In the genomic region with DNA sequence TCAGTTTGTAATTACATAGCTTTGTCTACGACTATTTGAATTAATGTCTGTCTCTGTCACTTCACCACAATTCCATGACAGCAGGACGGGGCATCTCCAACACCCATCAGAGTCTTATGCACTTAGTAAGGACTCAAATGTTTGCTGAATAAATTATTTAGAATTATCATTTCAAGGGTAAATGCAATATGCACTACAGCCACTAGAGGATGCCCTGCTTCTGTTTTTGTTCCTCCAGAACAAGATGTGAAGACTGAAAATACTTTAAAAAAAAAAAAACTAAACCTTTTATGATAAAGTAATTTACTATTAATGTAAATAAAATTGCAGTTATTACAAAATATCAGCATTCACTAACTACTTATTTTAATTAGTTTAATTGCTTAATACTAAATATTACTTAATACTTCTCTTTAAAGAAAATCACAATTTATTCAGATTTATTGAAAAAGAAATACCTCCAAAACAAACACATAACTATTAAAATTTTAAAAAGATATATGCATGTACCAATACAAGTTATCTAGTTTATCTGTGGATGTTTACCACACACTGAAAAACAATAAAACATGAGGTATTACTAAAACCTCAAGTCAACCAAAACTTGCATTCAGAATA, we compare ENCODE assay signal across 9 cellular contexts. TPM values are rescaled to one million over a fixed set of nuclear protein-coding genes. Genes with fewer than 3 reads are reported as not detected.
DNase-seq lines count a peak whose midpoint lies in the region; ATAC-seq and TF ChIP-seq lines count a peak whose summit lies in the region.
"Had no signal": no experiment of that assay in that cellular context is flagged by ENCODE, and none has a peak within 500 bp of the region (broad histone marks: within the 10 kb centered on the region; RNA-seq: fewer than 3 reads in every experiment).

No MANE protein-coding gene starts in this region.

- H2AFZ ChIP-seq in KMS-11 (ENCODE audit: low read depth) (no peak overlapping the region), mesenchymal stem cell (ENCODE audit: low read depth, low read length) (no peak overlapping the region)

- H3K4me2 ChIP-seq in KMS-11 = 0 out of 2 replicates have a peak overlapping the region, but pooled peaks have one; percentile 4
- no peak overlapping the region for H3K4me2 ChIP-seq in mesenchymal stem cell (ENCODE audit: low read length, poor library complexity, severe bottlenecking)

- peaks cover 63% of the 10 kb centered on the region for H3K79me2 ChIP-seq in KMS-11 (ENCODE audit: insufficient read depth, low read depth)

- no peak overlapping the region for H3K4me3 ChIP-seq in KMS-11 (IDR thresholded peaks at IDR 0.05; ENCODE audit: insufficient read depth, low read depth, low read length)
- H3K4me3 ChIP-seq in mesenchymal stem cell (ENCODE audit: insufficient read depth in 1 of 2, low read depth in 1 of 2, low read length in 2 of 2) = no peak overlapping the region
- H3K4me3 ChIP-seq in upper lobe of right lung = no peak overlapping the region

- no peak overlapping the region for H4K8ac ChIP-seq in mesenchymal stem cell (ENCODE audit: low read length)

- 0% methylated on average over 1 of the region's 2 CpGs for WGBS in mesenchymal stem cell

- TF ChIP-seq CTCF in KMS-11 (conservative IDR thresholded peaks at IDR 0.05; ENCODE audit: low read depth, low read length) = peak; percentile 98
- TF ChIP-seq CTCF in upper lobe of right lung (IDR thresholded peaks at IDR 0.05) = peak; percentile 99

- no peak overlapping the region for H4K91ac ChIP-seq in mesenchymal stem cell (ENCODE audit: low read length)

- H3K4me1 Mint-ChIP-seq in central memory CD8-positive, alpha-beta T cell = peaks cover 25% of the 10 kb centered on the region

- H3K36me3 Mint-ChIP-seq in central memory CD8-positive, alpha-beta T cell (ENCODE audit: insufficient read depth) = peaks cover 16% of the 10 kb centered on the region

- H4K20me1 ChIP-seq in KMS-11 (ENCODE audit: insufficient read depth) = peaks cover 11% of the 10 kb centered on the region

- intact Hi-C loops in upper lobe of right lung (cut with DNase I) = loop anchor here (10.0 kb wide), 1 partner anchor 61 kb away; no protein-coding TSS in a partner anchor

- no peak overlapping the region for H3K23ac ChIP-seq in mesenchymal stem cell (ENCODE audit: low read length in 2 of 2)

- no peak overlapping the region for H3K4ac ChIP-seq in mesenchymal stem cell (ENCODE audit: low read depth in 1 of 2, low read length in 2 of 2)

- no peak overlapping the region for H2BK12ac ChIP-seq in mesenchymal stem cell (ENCODE audit: low read length in 2 of 2)

- no peaks in the 10 kb centered on the region for H3K27me3 ChIP-seq in KMS-11 (ENCODE audit: insufficient read depth, low read depth)
- H3K27me3 ChIP-seq in mesenchymal stem cell (ENCODE audit: control insufficient read depth in 1 of 2, insufficient read depth in 1 of 2, low read length in 2 of 2) = no peaks in the 10 kb centered on the region
- H3K27me3 ChIP-seq in upper lobe of right lung = no peaks in the 10 kb centered on the region

- H2BK15ac ChIP-seq in mesenchymal stem cell (ENCODE audit: low read depth, poor library complexity, severe bottlenecking) = no peak overlapping the region

- ATAC-seq in central memory CD8-positive, alpha-beta T cell (replicated peaks; ENCODE audit: extremely low read depth, poor library complexity, severe bottlenecking) = no peak
- ATAC-seq in upper lobe of right lung (no peak), GM18867 (IDR thresholded peaks at IDR 0.05; ENCODE audit: unreplicated experiment) (no peak)

- no peak overlapping the region for H3K14ac ChIP-seq in mesenchymal stem cell (ENCODE audit: low read length in 2 of 2)

- peaks cover 5% of the 10 kb centered on the region for H3K79me1 ChIP-seq in mesenchymal stem cell (replicated peaks; ENCODE audit: low read length, poor library complexity, severe bottlenecking)

- H3K27me3 Mint-ChIP-seq in central memory CD8-positive, alpha-beta T cell = no peaks in the 10 kb centered on the region
- H3K27me3 Mint-ChIP-seq: activated naive CD8-positive, alpha-beta T cell treated with anti-CD3 and anti-CD28 coated beads, Interleukin-2, amount 10 ng/mL, durations not matched to agents 7 days and 5 days had no signal

- H3K4me3 Mint-ChIP-seq in central memory CD8-positive, alpha-beta T cell = no peak overlapping the region
- H3K4me3 Mint-ChIP-seq: activated naive CD8-positive, alpha-beta T cell treated with anti-CD3 and anti-CD28 coated beads, Interleukin-2, amount 10 ng/mL, durations not matched to agents 7 days and 5 days had no signal

- H3K9me3 Mint-ChIP-seq in central memory CD8-positive, alpha-beta T cell = no peaks in the 10 kb centered on the region
- H3K9me3 Mint-ChIP-seq: activated naive CD8-positive, alpha-beta T cell treated with anti-CD3 and anti-CD28 coated beads, Interleukin-2, amount 10 ng/mL, durations not matched to agents 7 days and 5 days had no signal

- H3K4me1 ChIP-seq in KMS-11 (ENCODE audit: low read depth, poor library complexity, severe bottlenecking) (peaks cover 28% of the 10 kb centered on the region), mesenchymal stem cell (ENCODE audit: control insufficient read depth, insufficient read depth, low read depth, low read length) (no peaks in the 10 kb centered on the region), upper lobe of right lung (peaks cover 10% of the 10 kb centered on the region)

- H2BK120ac ChIP-seq in mesenchymal stem cell (ENCODE audit: low read depth, low read length) = no peak overlapping the region

- no peaks in the 10 kb centered on the region for H3K9me3 ChIP-seq in mesenchymal stem cell (ENCODE audit: control insufficient read depth, low read length)
- H3K9me3 ChIP-seq in upper lobe of right lung = no peaks in the 10 kb centered on the region

- H3K27ac Mint-ChIP-seq in central memory CD8-positive, alpha-beta T cell (ENCODE audit: low read depth) = peak overlapping the region; percentile 65
- H3K27ac Mint-ChIP-seq: activated naive CD8-positive, alpha-beta T cell treated with anti-CD3 and anti-CD28 coated beads, Interleukin-2, amount 10 ng/mL, durations not matched to agents 7 days and 5 days had no signal

- no peak overlapping the region for H3K27ac ChIP-seq in KMS-11
- no peak overlapping the region for H3K27ac ChIP-seq in mesenchymal stem cell (ENCODE audit: low read length, poor library complexity, severe bottlenecking)
- no peak overlapping the region for H3K27ac ChIP-seq in upper lobe of right lung

- H2BK5ac ChIP-seq in mesenchymal stem cell (ENCODE audit: low read depth, low read length, poor library complexity, severe bottlenecking) = no peak overlapping the region

- H3K36me3 ChIP-seq in KMS-11 (ENCODE audit: insufficient read depth) (no peaks in the 10 kb centered on the region), mesenchymal stem cell (ENCODE audit: control insufficient read depth in 1 of 2, insufficient read depth in 2 of 2, low read depth in 1 of 2, low read length in 2 of 2) (no peaks in the 10 kb centered on the region), upper lobe of right lung (no peaks in the 10 kb centered on the region)

- peak; percentile 11 for DNase-seq in NCI-H2029 (lab: John Stamatoyannopoulos, UW)
- no peak for DNase-seq in NCI-H2029 treated with DMSO at 0.1 percent for 48 hours (lab: John Stamatoyannopoulos, UW)
- DNase-seq in SIG-M5 treated with dmso at 0.1 percent for 504 hours (lab: John Stamatoyannopoulos, UW; ENCODE audit: unreplicated experiment) = peak; percentile 59
- peak in 1 of 2 donors; percentile 28 for DNase-seq in central memory CD8-positive, alpha-beta T cell (ENCODE audit: low spot score in 2 of 2)
- peak; percentile 69 for DNase-seq in mesenchymal stem cell
- DNase-seq in upper lobe of right lung = no peak
- DNase-seq: activated naive CD8-positive, alpha-beta T cell treated with anti-CD3 and anti-CD28 coated beads, Interleukin-2, amount 10 ng/mL, durations not matched to agents 7 days and 5 days had no signal

- no peak overlapping the region for H3K18ac ChIP-seq in mesenchymal stem cell (ENCODE audit: low read depth in 1 of 2, low read length in 2 of 2)

- no peak overlapping the region for H3K9ac ChIP-seq in KMS-11
- H3K9ac ChIP-seq in mesenchymal stem cell (ENCODE audit: low read length) = peak overlapping the region; percentile 28

- H2AK5ac ChIP-seq in mesenchymal stem cell (ENCODE audit: low read length, severe bottlenecking) = no peak overlapping the region

RNA-seq across cellular contexts. Expression of a gene that starts 3.2 kb away (rescaled TPM):
- polyA plus RNA-seq in mesenchymal stem cell (2013, experiment 1 of 2) = 11.7 TPM
- 12.8 TPM for polyA plus RNA-seq in mesenchymal stem cell (2013, experiment 2 of 2)
- 25.2 TPM for total RNA-seq in upper lobe of right lung

RNA-seq across cellular contexts. Expression of a gene that starts 3.4 kb away (rescaled TPM):
- 11.8 TPM for polyA plus RNA-seq in mesenchymal stem cell (2013, experiment 1 of 2)
- 12.6 TPM for polyA plus RNA-seq in mesenchymal stem cell (2013, experiment 2 of 2)
- total RNA-seq in upper lobe of right lung = 30.0 TPM

Comparison
In these comparisons a context has a peak if more than half of its experiments do, and no peak if none do; other contexts are left out.
1. DNase-seq: peak in NCI-H2029 (single experiment), SIG-M5 treated with dmso at 0.1 percent for 504 hours (single experiment) and mesenchymal stem cell (single experiment); none in NCI-H2029 treated with DMSO at 0.1 percent for 48 hours (single experiment) and upper lobe of right lung (single experiment).